In the genomic region with DNA sequence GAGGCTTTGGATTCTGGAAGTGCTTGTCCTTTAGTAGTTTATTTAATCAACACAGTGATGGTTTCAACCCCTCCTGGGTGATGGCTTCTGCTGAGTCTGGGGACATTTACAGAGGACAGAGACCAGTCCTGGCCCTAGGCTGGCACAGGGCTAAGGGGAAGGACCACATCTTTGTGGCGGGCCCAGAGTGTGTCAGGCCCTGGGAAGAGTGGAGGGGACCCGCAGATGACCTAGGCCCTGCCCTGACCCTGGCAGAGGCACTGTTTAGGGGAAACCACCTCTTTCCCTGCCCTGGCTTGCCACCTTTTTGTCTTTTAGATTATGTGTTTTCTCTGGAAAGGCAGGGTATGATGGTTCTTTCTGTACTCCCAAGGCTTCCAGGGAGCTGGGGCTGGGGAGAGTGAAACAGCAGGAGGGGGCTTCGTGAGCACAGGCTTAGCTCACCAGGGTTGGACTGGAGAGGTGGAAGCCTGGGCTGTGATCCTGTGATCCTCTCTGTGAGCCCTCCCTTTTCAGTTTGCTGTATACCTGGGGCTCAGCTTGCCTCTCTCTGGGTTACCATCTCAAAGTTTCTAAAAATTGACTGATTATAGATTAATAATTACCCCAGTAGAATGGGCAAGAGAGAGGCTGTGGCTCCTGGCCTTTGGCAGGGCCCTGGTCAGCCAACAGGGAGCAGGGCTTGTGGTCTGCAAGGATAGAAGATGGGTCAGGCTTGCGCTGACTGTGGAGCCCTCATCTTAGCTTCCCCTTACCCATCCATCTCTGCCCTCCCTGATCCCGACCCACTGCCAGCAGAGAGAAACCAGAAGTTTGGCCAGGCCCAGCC, we compare ENCODE assay signal across 10 cellular contexts. TPM values are rescaled to one million over a fixed set of nuclear protein-coding genes. Genes with fewer than 3 reads are reported as not detected.
DNase-seq lines count a peak whose midpoint lies in the region; ATAC-seq and TF ChIP-seq lines count a peak whose summit lies in the region.
"Had no signal": no experiment of that assay in that cellular context is flagged by ENCODE, and none has a peak within 500 bp of the region (broad histone marks: within the 10 kb centered on the region; RNA-seq: fewer than 3 reads in every experiment).

No MANE protein-coding gene starts in this region.

- no peaks in the 10 kb centered on the region for H3K9me3 ChIP-seq in HEK293 (ENCODE audit: control insufficient read depth, insufficient read depth, low read depth, low read length)
- H3K9me3 ChIP-seq in breast epithelium = no peaks in the 10 kb centered on the region
- H3K9me3 ChIP-seq in lung (ENCODE audit: control insufficient read depth in 2 of 2, insufficient read depth in 1 of 2, low read length in 1 of 2) = no peaks in the 10 kb centered on the region
- H3K9me3 ChIP-seq in suprapubic skin = no peaks in the 10 kb centered on the region

- no peak for TF ChIP-seq EP300 in suprapubic skin (IDR thresholded peaks at IDR 0.05)

- intact Hi-C loops in breast epithelium (cut with DNase I; ENCODE audit: low total_unique reads) = loop anchor here (5.0 kb wide), 1 partner anchor 561 kb away; no protein-coding TSS in a partner anchor

- no peak overlapping the region for H3K27ac ChIP-seq in HEK293 (ENCODE audit: extremely low read depth, low read depth, low read length)
- H3K27ac ChIP-seq in breast epithelium = peak overlapping the region; percentile 81 to 97
- peak overlapping the region; percentile 86 to 94 for H3K27ac ChIP-seq in lung (ENCODE audit: low read depth in 1 of 2, low read length in 1 of 2)
- H3K27ac ChIP-seq in suprapubic skin = peak overlapping the region; percentile 34

- H3K36me3 ChIP-seq in HEK293 (ENCODE audit: control insufficient read depth in 2 of 2, insufficient read depth in 1 of 2, low read length in 2 of 2) = no peaks in the 10 kb centered on the region
- no peaks in the 10 kb centered on the region for H3K36me3 ChIP-seq in breast epithelium
- H3K36me3 ChIP-seq in lung (ENCODE audit: control insufficient read depth in 2 of 2, insufficient read depth in 2 of 2, low read length in 2 of 2) = no peaks in the 10 kb centered on the region
- no peaks in the 10 kb centered on the region for H3K36me3 ChIP-seq in suprapubic skin

- CTCF ChIA-PET in HEK293 (lab: Yijun Ruan, JAX) = interaction anchor here (0.6 to 9.4 kb wide), 8 partner anchors 10 to 208 kb away, joined by 3 to 60 read pairs (median 3); no protein-coding TSS in a partner anchor

- H3K4me1 ChIP-seq in HEK293 (ENCODE audit: control insufficient read depth, insufficient read depth, low read length) (peaks cover 25% of the 10 kb centered on the region), breast epithelium (peaks cover 21 to 34% of the 10 kb centered on the region in 2 donors), lung (ENCODE audit: control insufficient read depth in 2 of 2, insufficient read depth in 2 of 2, low read length in 2 of 2) (peaks cover 16 to 32% of the 10 kb centered on the region in 2 donors), suprapubic skin (peaks cover 85% of the 10 kb centered on the region)

- POLR2A ChIA-PET in HEK293 (lab: Yijun Ruan, JAX) = interaction anchor here (0.5 to 1.4 kb wide), 3 partner anchors 12 to 189 kb away, joined by 3 to 6 read pairs (median 5); partner anchors contain the start of gene RPS14

- 75 to 88% methylated on average over 5 of the region's 5 CpGs for WGBS in lung, 2 donors
- WGBS in suprapubic skin = 77% methylated on average over 5 of the region's 5 CpGs

- DNase-seq in breast epithelium (ENCODE audit: low spot score in 2 of 2) (no peak), lung (ENCODE audit: low spot score) (no peak), suprapubic skin (ENCODE audit: low spot score in 2 of 2) (no peak), HuH-7.5 (ENCODE audit: low spot score) (no peak), LoVo (ENCODE audit: low spot score) (no peak), AML-193 (lab: John Stamatoyannopoulos, UW) (no peak)
- DNase-seq: activated CD8-positive, alpha-beta memory T cell treated with anti-CD3 and anti-CD28 coated beads, Interleukin-2, amount 50 U/mL, for 4 hours; NCI-H2171 had no signal

- TF ChIP-seq POLR2A in breast epithelium (IDR thresholded peaks at IDR 0.05) (no peak), suprapubic skin (IDR thresholded peaks at IDR 0.05) (no peak)

- H3K4me3 ChIP-seq in HEK293 (ENCODE audit: low read depth, low read length) (no peak overlapping the region), breast epithelium (no peak overlapping the region), lung (no peak overlapping the region), suprapubic skin (no peak overlapping the region)

- ATAC-seq in lung (ENCODE audit: insufficient read depth, low FRiP score) = no peak
- ATAC-seq in GM21723 (IDR thresholded peaks at IDR 0.05; ENCODE audit: unreplicated experiment) = no peak

- TF ChIP-seq CTCF in HEK293 (tag by site-specific recombination; IDR thresholded peaks at IDR 0.05) (no peak), breast epithelium (IDR thresholded peaks at IDR 0.05) (no peak), lung (IDR thresholded peaks at IDR 0.05; ENCODE audit: control extremely low read depth, extremely low read depth) (no peak), suprapubic skin (IDR thresholded peaks at IDR 0.05) (no peak)

- H3K27me3 ChIP-seq in breast epithelium (no peaks in the 10 kb centered on the region), lung (ENCODE audit: control insufficient read depth, insufficient read depth) (no peaks in the 10 kb centered on the region), suprapubic skin (no peaks in the 10 kb centered on the region)

TF ChIP-seq in HEK293, 187 proteins besides CTCF, POLR2A, EP300 and RAD21:
- TF ChIP-seq ZIC2 (tag by site-specific recombination; IDR thresholded peaks at IDR 0.05) (peak; percentile 72), TRIM28 (IDR thresholded peaks at IDR 0.05; ENCODE audit: borderline replicate concordance, low read length) (no peak), PRDM4 (tag by site-specific recombination; IDR thresholded peaks at IDR 0.05) (peak; percentile 54; the same call in 1 of the 2 replicates)

RNA-seq across cellular contexts. Expression of gene SYNPO, which starts 1.8 kb away (rescaled TPM):
- 10 to 100 TPM in 2 of 3 donors, 1 to 10 TPM in 1; 6.3 to 22.4 (median 15.4) TPM for total RNA-seq in breast epithelium
- 100 to 1,000 TPM in 1 of 2 donors, 10 to 100 TPM in 1; 10.3 to 111 TPM for total RNA-seq in lung
- 10 to 100 TPM; 41.0 to 43.8 TPM for polyA plus RNA-seq in lung
- 1 to 10 TPM; 3.3 to 8.5 (median 5.6) TPM for total RNA-seq in suprapubic skin

RNA-seq across cellular contexts. Expression of gene MYOZ3, which starts 22.3 kb away (rescaled TPM):
- total RNA-seq in breast epithelium = under 1 TPM; under 0.01 to 0.33 (median 0.15) TPM
- 1 to 10 TPM in 1 of 2 donors, under 1 TPM in 1; 0.55 to 2.4 TPM for total RNA-seq in lung
- under 1 TPM; 0.39 to 0.40 TPM for polyA plus RNA-seq in lung
- under 1 TPM in 1 of 4 donors, not detected in 3; 0.30 TPM for total RNA-seq in suprapubic skin
